ENCODE assay signal across 9 cellular contexts in genomic region chr1:26432793-26433192, GRCh38. TPM values are rescaled to one million over a fixed set of nuclear protein-coding genes. Genes with fewer than 3 reads are reported as not detected.
DNase-seq lines count a peak whose midpoint lies in the region; ATAC-seq and TF ChIP-seq lines count a peak whose summit lies in the region.
"Had no signal": no experiment of that assay in that cellular context is flagged by ENCODE, and none has a peak within 500 bp of the region (broad histone marks: within the 10 kb centered on the region; RNA-seq: fewer than 3 reads in every experiment).

No MANE protein-coding gene starts in this region.

- H3K4me1 Mint-ChIP-seq in HFFc6 (ENCODE audit: low read depth) = peaks cover 14% of the 10 kb centered on the region
- peaks cover 10% of the 10 kb centered on the region for H3K4me1 Mint-ChIP-seq in activated T-helper 17 cell treated with anti-CD3 and anti-CD28 coated beads, Interleukin-2, amount 50 U/mL, for 72 hours
- peaks cover 20% of the 10 kb centered on the region for H3K4me1 Mint-ChIP-seq in stimulated activated memory B cell treated with anti-CD40 and anti-IgM and Interleukin-4, amounts not matched to agents 10 μg/mL and 1 μg/mL and 100 μg/mL, for 72 hours

- H3K27me3 Mint-ChIP-seq in HFFc6 (ENCODE audit: insufficient read depth) = peaks cover 2% of the 10 kb centered on the region
- peaks cover 3% of the 10 kb centered on the region for H3K27me3 Mint-ChIP-seq in activated T-helper 17 cell treated with anti-CD3 and anti-CD28 coated beads, Interleukin-2, amount 50 U/mL, for 72 hours
- H3K27me3 Mint-ChIP-seq in stimulated activated memory B cell treated with anti-CD40 and anti-IgM and Interleukin-4, amounts not matched to agents 10 μg/mL and 1 μg/mL and 100 μg/mL, for 72 hours = no peaks in the 10 kb centered on the region

- no peak for TF ChIP-seq CTCF in HFFc6 (IDR thresholded peaks at IDR 0.05)

- no peaks in the 10 kb centered on the region for H3K9me3 Mint-ChIP-seq in HFFc6
- H3K9me3 Mint-ChIP-seq in activated T-helper 17 cell treated with anti-CD3 and anti-CD28 coated beads, Interleukin-2, amount 50 U/mL, for 72 hours = no peaks in the 10 kb centered on the region
- H3K9me3 Mint-ChIP-seq in stimulated activated memory B cell treated with anti-CD40 and anti-IgM and Interleukin-4, amounts not matched to agents 10 μg/mL and 1 μg/mL and 100 μg/mL, for 72 hours = no peaks in the 10 kb centered on the region

- H3K4me3 Mint-ChIP-seq in HFFc6 = peak overlapping the region; percentile 98
- peak overlapping the region; percentile 92 for H3K4me3 Mint-ChIP-seq in activated T-helper 17 cell treated with anti-CD3 and anti-CD28 coated beads, Interleukin-2, amount 50 U/mL, for 72 hours
- peak overlapping the region; percentile 90 for H3K4me3 Mint-ChIP-seq in stimulated activated memory B cell treated with anti-CD40 and anti-IgM and Interleukin-4, amounts not matched to agents 10 μg/mL and 1 μg/mL and 100 μg/mL, for 72 hours

- peaks cover 9% of the 10 kb centered on the region for H3K36me3 Mint-ChIP-seq in HFFc6 (ENCODE audit: low read depth)
- H3K36me3 Mint-ChIP-seq in activated T-helper 17 cell treated with anti-CD3 and anti-CD28 coated beads, Interleukin-2, amount 50 U/mL, for 72 hours (ENCODE audit: low read depth) = peaks cover 45% of the 10 kb centered on the region
- peaks cover 6% of the 10 kb centered on the region for H3K36me3 Mint-ChIP-seq in stimulated activated memory B cell treated with anti-CD40 and anti-IgM and Interleukin-4, amounts not matched to agents 10 μg/mL and 1 μg/mL and 100 μg/mL, for 72 hours

- H3K4me3 ChIP-seq in iPS-18c (ENCODE audit: insufficient read depth, low read depth, low read length) = peak overlapping the region; percentile 64

- H3K27ac Mint-ChIP-seq in HFFc6 = peak overlapping the region; percentile 92
- H3K27ac Mint-ChIP-seq in activated T-helper 17 cell treated with anti-CD3 and anti-CD28 coated beads, Interleukin-2, amount 50 U/mL, for 72 hours = peak overlapping the region; percentile 92
- H3K27ac Mint-ChIP-seq in stimulated activated memory B cell treated with anti-CD40 and anti-IgM and Interleukin-4, amounts not matched to agents 10 μg/mL and 1 μg/mL and 100 μg/mL, for 72 hours = peak overlapping the region; percentile 87

- ATAC-seq in activated T-helper 17 cell treated with anti-CD3 and anti-CD28 coated beads, Interleukin-2, amount 50 U/mL, for 72 hours (replicated peaks) = no peak
- ATAC-seq in stimulated activated memory B cell treated with anti-CD40 and anti-IgM and Interleukin-4, amounts not matched to agents 10 μg/mL and 1 μg/mL and 100 μg/mL, for 72 hours = no peak
- ATAC-seq in GM18868 (IDR thresholded peaks at IDR 0.05; ENCODE audit: unreplicated experiment) (no peak), GM21619 (IDR thresholded peaks at IDR 0.05; ENCODE audit: unreplicated experiment) (no peak), GM21390 (IDR thresholded peaks at IDR 0.05; ENCODE audit: unreplicated experiment) (no peak)

- no peaks in the 10 kb centered on the region for H3K9me3 ChIP-seq in iPS-18c (ENCODE audit: control insufficient read depth, insufficient read depth, low read length)

- DNase-seq in HFFc6 (no peak), GDM1 (lab: John Stamatoyannopoulos, UW) (no peak)

RNA-seq across cellular contexts. Expression of gene DHDDS, which starts 0.7 kb away (rescaled TPM):
- 10 to 100 TPM; 68.3 to 76.1 (median 70.8) TPM for total RNA-seq in HFFc6 (2021; fragmentation: NEBNext Ultra II Directional; extraction: Animal tissue kit (Norgen Biotek cat#: 25700))
- 10 to 100 TPM; 55.7 to 56.6 TPM for total RNA-seq in activated T-helper 17 cell treated with anti-CD3 and anti-CD28 coated beads, Interleukin-2, amount 50 U/mL, for 72 hours

RNA-seq across cellular contexts. Expression of gene LIN28A, which starts 22.2 kb away (rescaled TPM):
- total RNA-seq in HFFc6 (2021; fragmentation: NEBNext Ultra II Directional; extraction: Animal tissue kit (Norgen Biotek cat#: 25700)) = not detected
- not detected for total RNA-seq in activated T-helper 17 cell treated with anti-CD3 and anti-CD28 coated beads, Interleukin-2, amount 50 U/mL, for 72 hours
- total RNA-seq: activated CD8-positive, alpha-beta memory T cell treated with anti-CD3 and anti-CD28 coated beads for 36 hours had no signal

RNA-seq across cellular contexts. Expression of gene HMGN2, which starts 39.4 kb away (rescaled TPM):
- 100 to 1,000 TPM; 440 to 699 (median 668) TPM for total RNA-seq in HFFc6 (2021; fragmentation: NEBNext Ultra II Directional; extraction: Animal tissue kit (Norgen Biotek cat#: 25700))
- total RNA-seq in activated T-helper 17 cell treated with anti-CD3 and anti-CD28 coated beads, Interleukin-2, amount 50 U/mL, for 72 hours = 100 to 1,000 TPM; 551 to 805 TPM
